In the genomic region with DNA sequence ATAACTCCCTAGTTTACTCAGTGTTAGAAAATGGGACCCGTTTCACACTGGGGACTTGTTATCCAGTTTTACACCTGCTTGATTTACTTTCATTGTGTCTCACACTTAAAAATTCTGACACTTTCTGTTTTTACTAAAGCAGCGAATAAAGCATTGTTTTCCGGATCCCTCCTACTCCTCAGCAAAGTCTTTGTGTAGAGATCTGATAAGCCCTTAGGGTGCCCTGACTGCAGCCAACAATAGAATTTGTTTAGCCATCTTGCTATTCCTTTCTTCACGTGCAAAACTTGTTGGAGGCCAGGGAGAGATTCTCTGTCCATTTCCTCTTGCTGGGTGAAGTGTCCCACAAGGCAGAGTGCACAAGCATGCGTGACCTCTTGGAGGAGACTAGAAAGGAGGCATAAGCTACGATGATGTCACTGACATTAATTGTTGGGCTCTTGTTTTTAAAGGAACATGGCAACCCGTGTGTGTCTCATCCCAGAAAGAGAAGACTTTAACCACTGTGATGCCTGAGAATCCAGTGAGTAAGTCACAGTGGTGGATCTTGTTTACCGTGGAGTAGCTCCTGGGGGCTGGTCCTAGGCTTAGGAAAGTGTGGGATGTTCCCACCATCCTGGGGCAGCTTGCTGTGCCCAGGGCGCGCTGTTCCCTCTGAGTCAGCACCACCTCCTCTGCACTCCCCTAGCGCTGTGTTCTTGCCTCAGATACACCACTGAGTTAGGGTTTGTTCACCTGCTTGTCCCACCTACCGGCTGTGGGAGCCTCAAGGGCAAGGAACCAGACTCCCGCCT, we compare ENCODE assay signal across 9 cellular contexts. TPM values are rescaled to one million over a fixed set of nuclear protein-coding genes. Genes with fewer than 3 reads are reported as not detected.
DNase-seq lines count a peak whose midpoint lies in the region; ATAC-seq, FAIRE-seq and TF ChIP-seq lines count a peak whose summit lies in the region.
"Had no signal": no experiment of that assay in that cellular context is flagged by ENCODE, and none has a peak within 500 bp of the region (broad histone marks: within the 10 kb centered on the region; RNA-seq: fewer than 3 reads in every experiment).

No MANE protein-coding gene starts in this region.

- TF ChIP-seq POLR2A in A549 (IDR thresholded peaks at IDR 0.05; ENCODE audit: low read length), result no peak

- H2AFZ ChIP-seq in PC-9, result no peak overlapping the region

- no peak for TF ChIP-seq RAD21 in A549 (conservative IDR thresholded peaks at IDR 0.05 in 1 of 2, IDR thresholded peaks at IDR 0.05 in 1 of 2)

- DNase-seq in A549 (ENCODE audit: low read depth in 1 of 2, low spot score in 1 of 2), result peak in 1 of 2 experiments; percentile 47
- peak; percentile 31 for DNase-seq in HFF-Myc (ENCODE audit: extremely low read depth, low read depth)
- peak; percentile 90 for DNase-seq in coronary artery (ENCODE audit: low spot score)
- peak; percentile 41 for DNase-seq in myocyte (ENCODE audit: low read depth)
- no peak for DNase-seq in retina
- DNase-seq in PC-9, result no peak
- DNase-seq in NCI-H187 (lab: John Stamatoyannopoulos, UW), result no peak
- DNase-seq in activated gamma-delta T cell treated with Interleukin-2 at 50 U/mL for 16 hours, result no peak
- DNase-seq: NCI-H1930 had no signal

- intact Hi-C loops in PC-9 (cut with micrococcal nuclease; ENCODE audit: unreplicated experiment), result no loop called here

- H4K20me1 ChIP-seq in PC-9 (ENCODE audit: insufficient read depth), result no peaks in the 10 kb centered on the region

- no TSS peak for BruUV-seq in PC-9 (replicated peaks; lab: Mats Ljungman, UMichigan)

- TF ChIP-seq CTCF in A549 (IDR thresholded peaks at IDR 0.05), result no peak
- no peak for TF ChIP-seq CTCF in HFF-Myc (IDR thresholded peaks at IDR 0.05; ENCODE audit: low read depth, low read length, missing control alignments)
- no peak for TF ChIP-seq CTCF in coronary artery (IDR thresholded peaks at IDR 0.05)
- TF ChIP-seq CTCF in PC-9 (conservative IDR thresholded peaks at IDR 0.05), result no peak

- ATAC-seq in A549, result peak in 1 of 2 experiments; percentile 55; a peak in 3 of 6 replicates

- H3K79me2 ChIP-seq in PC-9 (ENCODE audit: low read depth), result 0 out of 2 replicates have a peak, but pooled peaks cover 13% of the 10 kb centered on the region

- H3K4me3 ChIP-seq in A549 (no peak overlapping the region), HFF-Myc (replicated peaks; ENCODE audit: low read depth, low read length) (no peak overlapping the region), coronary artery (peak overlapping the region; percentile 25), PC-9 (no peak overlapping the region)

- WGBS in A549 (ENCODE audit: missing lambda C conversion rate), result 78% methylated on average over 13 of the region's 13 CpGs

- H3K9me2 ChIP-seq in PC-9 (ENCODE audit: insufficient read depth), result no peaks in the 10 kb centered on the region

- peak overlapping the region; percentile 11 to 14; a peak in 3 of 6 replicates for H3K27ac ChIP-seq in A549
- H3K27ac ChIP-seq in coronary artery, result peak overlapping the region; percentile 90 to 92
- no peak overlapping the region for H3K27ac ChIP-seq in PC-9

- 0 out of 2 replicates have a peak, but pooled peaks cover 10% of the 10 kb centered on the region for H3K36me3 ChIP-seq in PC-9 (ENCODE audit: low read depth)

- no peaks in the 10 kb centered on the region for H3K27me3 ChIP-seq in PC-9 (ENCODE audit: insufficient read depth, low read depth)

- POLR2A ChIA-PET in A549 (lab: Yijun Ruan, JAX) (no interaction called here), PC-9 (lab: Charles Lee; ENCODE audit: unreplicated experiment) (no interaction called here)

- H3K4me2 ChIP-seq in A549, result 0 out of 3 replicates have a peak overlapping the region, but pooled peaks have one; percentile 11
- no peak overlapping the region for H3K4me2 ChIP-seq in PC-9

- TF ChIP-seq EP300 in A549 (IDR thresholded peaks at IDR 0.05), result no peak

- CTCF ChIA-PET in A549 (lab: Yijun Ruan, JAX), result interaction anchor here (1.0 to 1.5 kb wide), 2 partner anchors 14 kb away, joined by 3 read pairs; no protein-coding TSS in a partner anchor
- CTCF ChIA-PET in PC-9 (lab: Charles Lee), result no interaction called here

- H3K9me3 ChIP-seq in A549 (no peaks in the 10 kb centered on the region), PC-9 (ENCODE audit: insufficient read depth, low read depth) (no peaks in the 10 kb centered on the region)

- no peak for FAIRE-seq in A549 (lab: Jason Lieb, UNC)

- no peaks in the 10 kb centered on the region; the same call in 1 of the 2 replicates for H3F3A ChIP-seq in PC-9 (ENCODE audit: insufficient read depth, low read depth)

- H3K4me1 ChIP-seq in A549, result peaks cover 30% of the 10 kb centered on the region
- H3K4me1 ChIP-seq in PC-9 (replicated peaks; ENCODE audit: insufficient read depth), result peaks cover 18% of the 10 kb centered on the region

TF ChIP-seq in A549, 52 proteins besides CTCF, POLR2A, EP300 and RAD21:
- TF ChIP-seq ZNF302 (CRISPR knock-in tag; IDR thresholded peaks at IDR 0.05) (no peak), FOSB (CRISPR knock-in tag; IDR thresholded peaks at IDR 0.05) (no peak), HOXA7 (CRISPR knock-in tag; IDR thresholded peaks at IDR 0.05) (no peak), RARB (CRISPR knock-in tag; IDR thresholded peaks at IDR 0.05) (no peak), MAZ (IDR thresholded peaks at IDR 0.05; ENCODE audit: borderline replicate concordance, low read depth, low read length) (no peak), RCOR1 (IDR thresholded peaks at IDR 0.05; ENCODE audit: low read depth, low read length) (no peak)

RNA-seq across cellular contexts. Expression of a gene that starts 27.7 kb away (rescaled TPM):
- polyA plus RNA-seq in A549 (2011; rRNA removed) (42.1 and 52.4 TPM in 2 replicates), A549 (2017; fragmentation: RNase III; extraction: RNeasy Plus Mini Kit Qiagen cat#74134 plus additional on column Dnase treatment) (39.8 to 43.6 TPM (median 43.5 TPM) in 3 replicates)
- polyA plus RNA-seq in A549 (2012; cell fraction: cytosol; rRNA removed), result 19.3 and 22.9 TPM in 2 replicates
- polyA plus RNA-seq in A549 (2012; cell fraction: nucleus; rRNA removed), result 25.5 and 31.9 TPM in 2 replicates
- polyA minus RNA-seq in A549 (2011; rRNA and poly(A)+ RNA removed), result 104 and 112 TPM in 2 replicates
- total RNA-seq in myocyte (14.7 TPM in 2 replicates), PC-9 (2021) (30.5 and 32.4 TPM in 2 replicates)
- polyA plus RNA-seq in myocyte (2012), result 179 TPM

Comparison
In these comparisons a context has a peak if more than half of its experiments do, and no peak if none do; other contexts are left out.
1. DNase-seq: peak in HFF-Myc (single experiment), coronary artery (single experiment) and myocyte (single experiment); none in retina (single experiment), PC-9 (0 of 2), NCI-H187 (0 of 2) and activated gamma-delta T cell treated with Interleukin-2 at 50 U/mL for 16 hours (single experiment).